Comparison of ENCODE assay signal across 3 cellular contexts in the genomic region with DNA sequence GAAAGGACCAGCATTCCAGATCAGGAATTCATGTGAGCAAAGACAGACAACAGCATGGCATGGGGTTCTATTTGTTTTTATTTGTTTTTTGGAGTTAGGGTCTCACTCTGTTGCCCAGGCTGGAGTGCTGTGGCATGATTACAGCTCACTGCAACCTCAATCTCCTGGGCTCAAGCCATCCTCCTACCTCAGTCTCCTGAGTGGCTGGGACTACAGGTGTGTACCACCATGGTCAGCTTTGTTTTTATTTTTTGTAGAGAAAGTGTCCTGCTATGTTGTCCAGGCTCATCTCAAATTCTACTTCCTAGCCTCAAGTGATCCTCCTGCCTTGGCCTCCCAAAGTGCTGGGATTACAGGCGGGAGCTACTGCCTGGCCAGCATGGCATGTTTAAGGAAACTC.
TF ChIP-seq lines count a peak whose summit lies in the region.

No MANE protein-coding gene starts in this region.

TF ChIP-seq in HEK293, 187 proteins besides CTCF, POLR2A, EP300 and RAD21:
- TF ChIP-seq ZFHX2 (tag by site-specific recombination; conservative IDR thresholded peaks at IDR 0.05) (no peak), ZNF37A (tag by site-specific recombination; IDR thresholded peaks at IDR 0.05) (no peak), ZNF121 (tag by site-specific recombination; IDR thresholded peaks at IDR 0.05) (peak; percentile 94), ZNF426 (tag by site-specific recombination; IDR thresholded peaks at IDR 0.05) (no peak)

TF ChIP-seq in WTC11, 78 proteins besides CTCF, POLR2A, EP300 and RAD21:
- peak; percentile 16; the same call in 1 of the 2 replicates for TF ChIP-seq ZNF121 (CRISPR knock-in tag; IDR thresholded peaks at IDR 0.05)
- TF ChIP-seq ELF4 (CRISPR knock-in tag; IDR thresholded peaks at IDR 0.05; ENCODE audit: low read depth), result no peak
- TF ChIP-seq ZNF232 (CRISPR knock-in tag; IDR thresholded peaks at IDR 0.05), result no peak
- TF ChIP-seq ATF3 (CRISPR knock-in tag; conservative IDR thresholded peaks at IDR 0.05), result no peak
- TF ChIP-seq, protein P1, sequence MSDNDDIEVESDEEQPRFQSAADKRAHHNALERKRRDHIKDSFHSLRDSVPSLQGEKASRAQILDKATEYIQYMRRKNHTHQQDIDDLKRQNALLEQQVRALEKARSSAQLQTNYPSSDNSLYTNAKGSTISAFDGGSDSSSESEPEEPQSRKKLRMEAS (CRISPR knock-in tag; IDR thresholded peaks at IDR 0.05), result no peak
TF ChIP-seq in WTC11: peak in this region for 1.

TF ChIP-seq in endothelial cell of umbilical vein, 7 proteins besides CTCF, POLR2A, EP300 and RAD21:
- TF ChIP-seq FOS (IDR thresholded peaks at IDR 0.05; ENCODE audit: borderline replicate concordance, insufficient read depth, low read length), result no peak
- TF ChIP-seq, protein P1 (IDR thresholded peaks at IDR 0.05; ENCODE audit: insufficient read depth, insufficient read length), result no peak
- no peak for TF ChIP-seq POLR2AphosphoS5 (IDR thresholded peaks at IDR 0.05; ENCODE audit: insufficient read depth, low read depth, low read length)
- TF ChIP-seq MYC (IDR thresholded peaks at IDR 0.05; ENCODE audit: low read depth, low read length), result no peak
- no peak for TF ChIP-seq GATA2 (IDR thresholded peaks at IDR 0.05; ENCODE audit: insufficient read depth, insufficient read length, low read depth, low read length)
- TF ChIP-seq JUN (IDR thresholded peaks at IDR 0.05; ENCODE audit: borderline replicate concordance, insufficient read depth, insufficient read length, low read depth), result no peak
- no peak for TF ChIP-seq EZH2 (IDR thresholded peaks at IDR 0.05; ENCODE audit: borderline replicate concordance, low read depth, low read length, severe bottlenecking)
